Comparison of ENCODE assay signal across 8 cellular contexts in genomic region chr9:33000682-33001055, GRCh38. TPM values are rescaled to one million over a fixed set of nuclear protein-coding genes. Genes with fewer than 3 reads are reported as not detected.
DNase-seq lines count a peak whose midpoint lies in the region; ATAC-seq and TF ChIP-seq lines count a peak whose summit lies in the region.
"Not testable (repeated sequence)": the region's sequence is repeated elsewhere in the genome, so short reads cannot be mapped to it uniquely, and the experiment has no call there.

No MANE protein-coding gene starts in this region.

- ATAC-seq in CD8-positive, alpha-beta T cell; activated T-helper 17 cell treated with anti-CD3 and anti-CD28 coated beads, Interleukin-2, amount 50 U/mL, for 72 hours (replicated peaks); effector memory CD8-positive, alpha-beta T cell (replicated peaks): not testable (repeated sequence)
- peak; percentile 12 for ATAC-seq in HG02870 (IDR thresholded peaks at IDR 0.05; ENCODE audit: unreplicated experiment)

- peaks cover 13% of the 10 kb centered on the region for H3K4me1 ChIP-seq in CD8-positive, alpha-beta T cell (ENCODE audit: insufficient read depth, low read length)
- H3K4me1 ChIP-seq in Peyer's patch (peaks cover 0 to 12% (median 0%) of the 10 kb centered on the region in 4 donors), stomach smooth muscle (ENCODE audit: control insufficient read depth, insufficient read depth, low read length) (peaks cover 13% of the 10 kb centered on the region)
- H3K4me1 ChIP-seq in iPS-20b (ENCODE audit: insufficient read depth, low read length); neuronal stem cell (ENCODE audit: control insufficient read depth in 2 of 2, insufficient read depth in 1 of 2, low read depth in 1 of 2, low read length in 2 of 2): not testable (repeated sequence)

- not testable (repeated sequence) for H3K27me3 ChIP-seq in CD8-positive, alpha-beta T cell (ENCODE audit: insufficient read depth, low read length); Peyer's patch; iPS-20b (ENCODE audit: insufficient read depth, low read length); neuronal stem cell (ENCODE audit: control insufficient read depth in 3 of 3, insufficient read depth in 3 of 3, low read depth in 1 of 3, low read length in 3 of 3); stomach smooth muscle (ENCODE audit: control insufficient read depth in 1 of 2, insufficient read depth in 2 of 2, low read length in 2 of 2)

- not testable (repeated sequence) for H3K4ac ChIP-seq in neuronal stem cell (ENCODE audit: low read length)

- H3K4me1 Mint-ChIP-seq in CD8-positive, alpha-beta T cell (ENCODE audit: low read depth) = peaks cover 41% of the 10 kb centered on the region
- H3K4me1 Mint-ChIP-seq in activated T-helper 17 cell treated with anti-CD3 and anti-CD28 coated beads, Interleukin-2, amount 50 U/mL, for 72 hours = peaks cover 39% of the 10 kb centered on the region
- H3K4me1 Mint-ChIP-seq in effector memory CD8-positive, alpha-beta T cell (ENCODE audit: low read depth in 2 of 2) = peaks cover 31 to 34% of the 10 kb centered on the region in 2 donors

- H3K79me1 ChIP-seq in neuronal stem cell (ENCODE audit: low read depth, low read length) = not testable (repeated sequence)

- H3K36me3 ChIP-seq in CD8-positive, alpha-beta T cell (ENCODE audit: insufficient read depth, low read length) = peaks cover 13% of the 10 kb centered on the region
- peaks cover 0 to 15% (median 0%) of the 10 kb centered on the region in 3 donors for H3K36me3 ChIP-seq in Peyer's patch
- peaks cover 16% of the 10 kb centered on the region for H3K36me3 ChIP-seq in iPS-20b (ENCODE audit: insufficient read depth, low read depth, low read length)
- peaks cover 1 to 25% of the 10 kb centered on the region in 2 donors for H3K36me3 ChIP-seq in neuronal stem cell (replicated peaks in 1 of 2; ENCODE audit: control insufficient read depth in 2 of 2, insufficient read depth in 2 of 2, low read length in 2 of 2)
- H3K36me3 ChIP-seq in stomach smooth muscle (ENCODE audit: control insufficient read depth in 2 of 2, insufficient read depth in 2 of 2, low read length in 2 of 2) = peaks cover 9 to 12% of the 10 kb centered on the region in 2 donors

- DNase-seq in CD8-positive, alpha-beta T cell = peak in 3 of 7 experiments; percentile 1 to 39 (median 10)
- DNase-seq in Peyer's patch; neuronal stem cell (ENCODE audit: low spot score): not testable (repeated sequence)
- DNase-seq in effector memory CD8-positive, alpha-beta T cell = peak in 1 of 3 experiments; percentile 6

- intact Hi-C loops in CD8-positive, alpha-beta T cell (cut with DNase I, micrococcal nuclease) = loop anchor here (1.0 to 5.0 kb wide), 7 partner anchors 25 to 474 kb away; partner anchors contain the start of genes DNAJA1 (in 2 of the 2), NDUFB6 (in 2 of the 2), B4GALT1 (in 1 of the 2) and CHMP5 (in 1 of the 2)

- H3K27ac ChIP-seq in CD8-positive, alpha-beta T cell (ENCODE audit: low read depth, low read length) = peak overlapping the region; percentile 90
- peak overlapping the region; percentile 81 to 94 (median 88) for H3K27ac ChIP-seq in Peyer's patch
- H3K27ac ChIP-seq in iPS-20b (ENCODE audit: low read length); neuronal stem cell (replicated peaks; ENCODE audit: low read length): not testable (repeated sequence)
- peak overlapping the region; percentile 94 for H3K27ac ChIP-seq in stomach smooth muscle (ENCODE audit: low read length)

- H3K9ac ChIP-seq in iPS-20b (ENCODE audit: low read depth, low read length) (peak overlapping the region; percentile 89; the same call in 1 of the 2 replicates), stomach smooth muscle (ENCODE audit: low read length in 2 of 2) (peak overlapping the region; percentile 96 to 99)
- H3K9ac ChIP-seq in neuronal stem cell (ENCODE audit: low read depth, low read length, poor library complexity) = not testable (repeated sequence)

- not testable (repeated sequence) for H4K91ac ChIP-seq in neuronal stem cell (ENCODE audit: low read depth, low read length, poor library complexity)

- peak overlapping the region; percentile 73 for H2AFZ ChIP-seq in neuronal stem cell (ENCODE audit: low read length)

- TF ChIP-seq CTCF in CD8-positive, alpha-beta T cell (IDR thresholded peaks at IDR 0.05); Peyer's patch (IDR thresholded peaks at IDR 0.05): not testable (repeated sequence)

- not testable (repeated sequence) for H2BK15ac ChIP-seq in neuronal stem cell (ENCODE audit: low read length)

- not testable (repeated sequence) for H2BK120ac ChIP-seq in neuronal stem cell (ENCODE audit: low read depth, low read length)

- peaks cover 39% of the 10 kb centered on the region for H3K36me3 Mint-ChIP-seq in CD8-positive, alpha-beta T cell
- H3K36me3 Mint-ChIP-seq in activated T-helper 17 cell treated with anti-CD3 and anti-CD28 coated beads, Interleukin-2, amount 50 U/mL, for 72 hours (ENCODE audit: low read depth) = peaks cover 50% of the 10 kb centered on the region
- H3K36me3 Mint-ChIP-seq in effector memory CD8-positive, alpha-beta T cell (ENCODE audit: insufficient read depth) = peaks cover 31% of the 10 kb centered on the region

- H3K23ac ChIP-seq in neuronal stem cell (ENCODE audit: low read depth, low read length, poor library complexity) = not testable (repeated sequence)

- not testable (repeated sequence) for H2BK12ac ChIP-seq in neuronal stem cell (ENCODE audit: low read length)

- no CpG with 5 or more reads among the region's 12 CpGs for WGBS in neuronal stem cell (ENCODE audit: extremely low coverage in 2 of 2, insufficient read length in 2 of 2, insufficient replicate concordance in 1 of 2), 2 donors

- peak overlapping the region; percentile 99 for H3K4me3 Mint-ChIP-seq in CD8-positive, alpha-beta T cell
- H3K4me3 Mint-ChIP-seq in activated T-helper 17 cell treated with anti-CD3 and anti-CD28 coated beads, Interleukin-2, amount 50 U/mL, for 72 hours = peak overlapping the region; percentile 98
- H3K4me3 Mint-ChIP-seq in effector memory CD8-positive, alpha-beta T cell = peak overlapping the region; percentile 89 to 92

- H3K9me3 ChIP-seq in CD8-positive, alpha-beta T cell (ENCODE audit: low read length); Peyer's patch; iPS-20b (ENCODE audit: insufficient read depth, low read depth, low read length); neuronal stem cell (replicated peaks in 1 of 2; ENCODE audit: control insufficient read depth in 2 of 2, insufficient read depth in 1 of 2, low read depth in 1 of 2, low read length in 2 of 2); stomach smooth muscle (ENCODE audit: control insufficient read depth in 2 of 2, low read length in 2 of 2): not testable (repeated sequence)

- H3K27me3 Mint-ChIP-seq in CD8-positive, alpha-beta T cell (ENCODE audit: low read depth); activated T-helper 17 cell treated with anti-CD3 and anti-CD28 coated beads, Interleukin-2, amount 50 U/mL, for 72 hours; effector memory CD8-positive, alpha-beta T cell: not testable (repeated sequence)

- H3K4me2 ChIP-seq in neuronal stem cell (ENCODE audit: insufficient read depth, low read length, poor library complexity, severe bottlenecking) = peak overlapping the region; percentile 60

- H3K4me3 ChIP-seq in CD8-positive, alpha-beta T cell (ENCODE audit: low read depth, low read length) = peak overlapping the region; percentile 80
- H3K4me3 ChIP-seq in Peyer's patch (peak overlapping the region; percentile 70 to 85 (median 76)), iPS-20b (ENCODE audit: low read length) (peak overlapping the region; percentile 96), neuronal stem cell (ENCODE audit: low read length in 2 of 2) (peak overlapping the region; percentile 81 to 90), stomach smooth muscle (ENCODE audit: low read length in 2 of 2) (peak overlapping the region; percentile 97 to 98)

- H4K8ac ChIP-seq in neuronal stem cell (ENCODE audit: low read depth, low read length) = not testable (repeated sequence)

- POLR2A ChIA-PET in CD8-positive, alpha-beta T cell (lab: Charles Lee) = interaction anchor here (1.9 kb wide), 1 partner anchor 25 kb away, joined by 9 read pairs; the partner anchor contains the start of gene DNAJA1

- not testable (repeated sequence) for TF ChIP-seq POLR2A in Peyer's patch (IDR thresholded peaks at IDR 0.05)

- not testable (repeated sequence) for H3K9me3 Mint-ChIP-seq in CD8-positive, alpha-beta T cell; activated T-helper 17 cell treated with anti-CD3 and anti-CD28 coated beads, Interleukin-2, amount 50 U/mL, for 72 hours; effector memory CD8-positive, alpha-beta T cell

- H2BK5ac ChIP-seq in neuronal stem cell (ENCODE audit: low read length) = not testable (repeated sequence)

- H3K14ac ChIP-seq in neuronal stem cell (ENCODE audit: low read length) = not testable (repeated sequence)

- H3K27ac Mint-ChIP-seq in CD8-positive, alpha-beta T cell = peak overlapping the region; percentile 99
- H3K27ac Mint-ChIP-seq in activated T-helper 17 cell treated with anti-CD3 and anti-CD28 coated beads, Interleukin-2, amount 50 U/mL, for 72 hours = peak overlapping the region; percentile 99
- H3K27ac Mint-ChIP-seq in effector memory CD8-positive, alpha-beta T cell = peak overlapping the region; percentile 98 to 99

- not testable (repeated sequence) for H2AK5ac ChIP-seq in neuronal stem cell (ENCODE audit: low read depth, low read length)

- CTCF ChIA-PET in CD8-positive, alpha-beta T cell (lab: Charles Lee) = not testable (repeated sequence)

- not testable (repeated sequence) for H3K18ac ChIP-seq in neuronal stem cell (ENCODE audit: low read length)

RNA-seq across cellular contexts. Expression of gene APTX, which starts 0.8 kb away (rescaled TPM):
- 10 to 100 TPM; 22.3 to 25.1 TPM for total RNA-seq in CD8-positive, alpha-beta T cell
- 10 to 100 TPM; 16.7 to 22.8 (median 19.6) TPM for total RNA-seq in Peyer's patch
- total RNA-seq in activated T-helper 17 cell treated with anti-CD3 and anti-CD28 coated beads, Interleukin-2, amount 50 U/mL, for 72 hours = 10 to 100 TPM; 38.8 to 50.4 TPM
- polyA plus RNA-seq in neuronal stem cell (2013, experiment 1 of 2) = 47.0 TPM
- polyA plus RNA-seq in neuronal stem cell (2013, experiment 2 of 2) = 49.5 TPM

RNA-seq across cellular contexts. Expression of gene DNAJA1, which starts 24.4 kb away (rescaled TPM):
- total RNA-seq in CD8-positive, alpha-beta T cell = 100 to 1,000 TPM; 170 to 172 TPM
- 10 to 100 TPM; 13.9 to 47.7 (median 43.5) TPM for total RNA-seq in Peyer's patch
- 100 to 1,000 TPM; 132 to 220 TPM for total RNA-seq in activated T-helper 17 cell treated with anti-CD3 and anti-CD28 coated beads, Interleukin-2, amount 50 U/mL, for 72 hours
- 153 TPM for polyA plus RNA-seq in neuronal stem cell (2013, experiment 1 of 2)
- polyA plus RNA-seq in neuronal stem cell (2013, experiment 2 of 2) = 152 TPM
